In genomic region chr12:6899837-6900519, GRCh38 we compare ENCODE assay signal across 10 cellular contexts. TPM values are rescaled to one million over a fixed set of nuclear protein-coding genes. Genes with fewer than 3 reads are reported as not detected.
A peak's percentile ranks its signal among the peaks of the same experiment; 100 is the strongest.
DNase-seq lines count a peak whose midpoint lies in the region; ATAC-seq and TF ChIP-seq lines count a peak whose summit lies in the region.
"Had no signal": no experiment of that assay in that cellular context is flagged by ENCODE, and none has a peak within 500 bp of the region (broad histone marks: within the 10 kb centered on the region; RNA-seq: fewer than 3 reads in every experiment).

No MANE protein-coding gene starts in this region.

- H3K27me3 Mint-ChIP-seq in nephron progenitor cell (ENCODE audit: low read depth, poor library complexity), result peaks cover 5% of the 10 kb centered on the region

- H3K27ac ChIP-seq in Peyer's patch, result peak overlapping the region in 1 of 4 donors; percentile 55
- peak overlapping the region; percentile 23 for H3K27ac ChIP-seq in skeletal muscle tissue (ENCODE audit: low read depth, low read length)
- H3K27ac ChIP-seq: A549 had no signal

- H3K9me3 ChIP-seq in Peyer's patch (no peaks in the 10 kb centered on the region), skeletal muscle tissue (ENCODE audit: control insufficient read depth in 3 of 3, low read length in 3 of 3) (no peaks in the 10 kb centered on the region)
- H3K9me3 ChIP-seq: A549 had no signal

- DNase-seq in NCI-H2081 (lab: John Stamatoyannopoulos, UW), result peak; percentile 20 to 47
- no peak for DNase-seq in NCI-H2081 treated with DMSO at 0.1 percent for 48 hours (lab: John Stamatoyannopoulos, UW)
- peak; percentile 34 to 83 (median 70) for DNase-seq in Peyer's patch
- DNase-seq in fibroblast of the aortic adventitia (ENCODE audit: low read depth), result peak; percentile 35
- DNase-seq in nephron progenitor cell, result no peak
- DNase-seq: activated effector memory CD4-positive, alpha-beta T cell treated with anti-CD3 and anti-CD28 coated beads, Interleukin-2, amount 50 U/mL, for 16 hours had no signal

- no peaks in the 10 kb centered on the region for H3K27me3 ChIP-seq in Peyer's patch
- H3K27me3 ChIP-seq in skeletal muscle tissue (ENCODE audit: control insufficient read depth in 3 of 3, insufficient read depth in 3 of 3, low read length in 3 of 3), result no peaks in the 10 kb centered on the region

- TF ChIP-seq POLR2A in Peyer's patch (IDR thresholded peaks at IDR 0.05), result no peak

- TF ChIP-seq CTCF in Peyer's patch (IDR thresholded peaks at IDR 0.05) (no peak), fibroblast of the aortic adventitia (IDR thresholded peaks at IDR 0.05; ENCODE audit: insufficient read depth, low read length) (no peak), nephron progenitor cell (IDR thresholded peaks at IDR 0.05) (no peak)

- peaks cover 7% of the 10 kb centered on the region for H3K4me1 Mint-ChIP-seq in nephron progenitor cell

- H3K4me3 ChIP-seq in Peyer's patch (no peak overlapping the region), fibroblast of the aortic adventitia (ENCODE audit: low read depth, low read length) (no peak overlapping the region), skeletal muscle tissue (ENCODE audit: low read length in 3 of 3) (no peak overlapping the region)
- H3K4me3 ChIP-seq: A549 had no signal

- H3K27ac Mint-ChIP-seq in nephron progenitor cell, result no peak overlapping the region

- H3K4me3 Mint-ChIP-seq in nephron progenitor cell, result no peak overlapping the region

- no peaks in the 10 kb centered on the region for H3K36me3 Mint-ChIP-seq in nephron progenitor cell (ENCODE audit: low read depth)

- ATAC-seq in HG02763 (IDR thresholded peaks at IDR 0.05; ENCODE audit: unreplicated experiment), result no peak
- no peak for ATAC-seq in GM18511 (IDR thresholded peaks at IDR 0.05; ENCODE audit: unreplicated experiment)
- ATAC-seq: A549 had no signal

- no peaks in the 10 kb centered on the region for H3K36me3 ChIP-seq in Peyer's patch
- H3K36me3 ChIP-seq in skeletal muscle tissue (ENCODE audit: control insufficient read depth in 3 of 3, insufficient read depth in 3 of 3, low read length in 3 of 3), result no peaks in the 10 kb centered on the region

- no peak overlapping the region for H3K9ac ChIP-seq in skeletal muscle tissue (ENCODE audit: low read depth in 1 of 3, low read length in 3 of 3)

- H3K9me3 Mint-ChIP-seq in nephron progenitor cell, result no peaks in the 10 kb centered on the region

- H3K4me1 ChIP-seq in Peyer's patch (peaks cover 0 to 12% (median 6%) of the 10 kb centered on the region in 4 donors), skeletal muscle tissue (ENCODE audit: control insufficient read depth in 3 of 3, insufficient read depth in 3 of 3, low read length in 3 of 3) (peaks cover 8 to 11% (median 8%) of the 10 kb centered on the region in 3 donors)

RNA-seq across cellular contexts. Expression of gene LRRC23, which starts 4.6 kb away (rescaled TPM):
- total RNA-seq in Peyer's patch (10 to 100 TPM in 1 of 4 donors, 1 to 10 TPM in 2, not detected in 1; 1.7 to 35.5 (median 3.0) TPM), fibroblast of the aortic adventitia (ENCODE audit: low replicate concordance) (7.0 and 62.6 TPM in 2 replicates), skeletal muscle tissue (12.5 TPM)

RNA-seq across cellular contexts. Expression of gene ENO2, which starts 14.4 kb away (rescaled TPM):
- total RNA-seq in Peyer's patch (10 to 100 TPM in 2 of 4 donors, 1 to 10 TPM in 2; 4.6 to 11.7 (median 8.8) TPM), fibroblast of the aortic adventitia (ENCODE audit: low replicate concordance) (8.7 and 12.7 TPM in 2 replicates), skeletal muscle tissue (2.6 TPM)

RNA-seq across cellular contexts. Expression of gene SPSB2, which starts 26.9 kb away (rescaled TPM):
- total RNA-seq in Peyer's patch (10 to 100 TPM in 2 of 4 donors, 1 to 10 TPM in 2; 4.1 to 12.3 (median 9.9) TPM), fibroblast of the aortic adventitia (ENCODE audit: low replicate concordance) (3.3 and 8.0 TPM in 2 replicates), skeletal muscle tissue (3.1 TPM)

RNA-seq across cellular contexts. Expression of gene ATN1, which starts 27.8 kb away (rescaled TPM):
- total RNA-seq in Peyer's patch, result 100 to 1,000 TPM in 3 of 4 donors, 10 to 100 TPM in 1; 77.6 to 337 (median 125) TPM
- 13.6 and 13.8 TPM in 2 replicates for total RNA-seq in fibroblast of the aortic adventitia (ENCODE audit: low replicate concordance)
- total RNA-seq in skeletal muscle tissue, result 7.3 TPM

RNA-seq across cellular contexts. Expression of gene TPI1, which starts 32.6 kb away (rescaled TPM):
- total RNA-seq in Peyer's patch (1,000 to 10,000 TPM in 1 of 4 donors, 100 to 1,000 TPM in 3; 591 to 1,061 (median 658) TPM), fibroblast of the aortic adventitia (ENCODE audit: low replicate concordance) (183 and 680 TPM in 2 replicates), skeletal muscle tissue (1,878 TPM)

Comparison
In these comparisons a context has a peak if more than half of its experiments do, and no peak if none do; other contexts are left out.
1. DNase-seq: peak in NCI-H2081 (2 of 2), Peyer's patch (3 of 3) and fibroblast of the aortic adventitia (single experiment); none in NCI-H2081 treated with DMSO at 0.1 percent for 48 hours (single experiment) and nephron progenitor cell (single experiment).